Comparison of ENCODE assay signal across 8 cellular contexts in genomic region chr20:31603822-31604566, GRCh38. TPM values are rescaled to one million over a fixed set of nuclear protein-coding genes. Genes with fewer than 3 reads are reported as not detected.
DNase-seq lines count a peak whose midpoint lies in the region; ATAC-seq and TF ChIP-seq lines count a peak whose summit lies in the region.

No MANE protein-coding gene starts in this region.

- H4K20me1 ChIP-seq in GM23338 (replicated peaks; ENCODE audit: insufficient read depth): no peaks in the 10 kb centered on the region

- peak overlapping the region; percentile 79 for H3K27ac ChIP-seq in GM23338 (ENCODE audit: low read depth)
- peak overlapping the region; percentile 82 for H3K27ac ChIP-seq in subcutaneous abdominal adipose tissue (ENCODE audit: low read depth, low read length)

- peak overlapping the region; percentile 45 for H3K27ac Mint-ChIP-seq in GM23338
- peak overlapping the region in 1 of 2 donors; percentile 73 for H3K27ac Mint-ChIP-seq in activated naive CD4-positive, alpha-beta T cell treated with anti-CD3 and anti-CD28 coated beads, Interleukin-2, amount 50 U/mL, for 72 hours

- no peak for TF ChIP-seq CTCF in GM23338 (conservative IDR thresholded peaks at IDR 0.05; ENCODE audit: low read depth in 2 of 2)

- H3K4me2 ChIP-seq in GM23338: peak overlapping the region; percentile 76

- no peak overlapping the region for H2AFZ ChIP-seq in GM23338

- no peaks in the 10 kb centered on the region for H3K9me2 ChIP-seq in GM23338 (ENCODE audit: insufficient read depth)

- H3K79me2 ChIP-seq in GM23338 (replicated peaks; ENCODE audit: insufficient read depth): peaks cover 19% of the 10 kb centered on the region

- H3K36me3 ChIP-seq in GM23338 (ENCODE audit: insufficient read depth) (no peaks in the 10 kb centered on the region), subcutaneous abdominal adipose tissue (ENCODE audit: control insufficient read depth in 5 of 5, insufficient read depth in 5 of 5, low read length in 5 of 5) (no peaks in the 10 kb centered on the region)

- H3K4me1 ChIP-seq in GM23338 (ENCODE audit: insufficient read depth) (peaks cover 42% of the 10 kb centered on the region), subcutaneous abdominal adipose tissue (ENCODE audit: control insufficient read depth in 5 of 5, insufficient read depth in 5 of 5, low read length in 5 of 5) (peaks cover 6 to 53% (median 51%) of the 10 kb centered on the region in 5 donors)

- H3K36me3 Mint-ChIP-seq in GM23338 (ENCODE audit: low read depth): peaks cover 13% of the 10 kb centered on the region
- H3K36me3 Mint-ChIP-seq in activated naive CD4-positive, alpha-beta T cell treated with anti-CD3 and anti-CD28 coated beads, Interleukin-2, amount 50 U/mL, for 72 hours: peaks cover 0 to 9% of the 10 kb centered on the region in 2 donors

- H3K27me3 ChIP-seq in GM23338 (ENCODE audit: insufficient read depth) (no peaks in the 10 kb centered on the region), subcutaneous abdominal adipose tissue (ENCODE audit: control insufficient read depth in 5 of 5, insufficient read depth in 4 of 5, low read length in 5 of 5) (no peaks in the 10 kb centered on the region)

- H3K9me3 ChIP-seq in subcutaneous abdominal adipose tissue (ENCODE audit: control insufficient read depth in 5 of 5, low read length in 5 of 5): no peaks in the 10 kb centered on the region

- H3K27me3 Mint-ChIP-seq in GM23338 (ENCODE audit: insufficient read depth, low read depth, poor library complexity): peaks cover 50% of the 10 kb centered on the region

- H3K4me3 ChIP-seq in GM23338: peak overlapping the region; percentile 61
- H3K4me3 ChIP-seq in subcutaneous abdominal adipose tissue (ENCODE audit: low read depth in 1 of 5, low read length in 5 of 5): peak overlapping the region; percentile 69 to 99 (median 78)

- H3K9ac ChIP-seq in subcutaneous abdominal adipose tissue (ENCODE audit: low read length in 5 of 5): peak overlapping the region in 4 of 5 donors; percentile 42 to 78 (median 70)

- peaks cover 5% of the 10 kb centered on the region; the same call in 1 of the 3 replicates for H3K9me3 Mint-ChIP-seq in GM23338
- H3K9me3 Mint-ChIP-seq in activated naive CD4-positive, alpha-beta T cell treated with anti-CD3 and anti-CD28 coated beads, Interleukin-2, amount 50 U/mL, for 72 hours: no peaks in the 10 kb centered on the region

- peaks cover 40% of the 10 kb centered on the region for H3K4me1 Mint-ChIP-seq in GM23338

- H3K4me3 Mint-ChIP-seq in GM23338: peak overlapping the region; percentile 89

- H3F3A ChIP-seq in GM23338 (replicated peaks; ENCODE audit: low read depth): peaks cover 36% of the 10 kb centered on the region

- DNase-seq in D341Med (ENCODE audit: low spot score): peak; percentile 94
- DNase-seq in GM23338 (ENCODE audit: low spot score): peak; percentile 100
- DNase-seq in NCI-H128 (lab: John Stamatoyannopoulos, UW; ENCODE audit: unreplicated experiment): peak; percentile 98
- peak; percentile 65 to 82 for DNase-seq in activated naive CD4-positive, alpha-beta T cell treated with anti-CD3 and anti-CD28 coated beads, Interleukin-2, amount 50 U/mL, for 72 hours (ENCODE audit: low spot score in 2 of 2)
- DNase-seq in glomerular visceral epithelial cell (ENCODE audit: extremely low spot score): peak; percentile 97
- DNase-seq in nucleus accumbens (lab: John Stamatoyannopoulos, UW): peak in 54 of 56 donors; percentile 21 to 98 (median 86)

- peak; percentile 42 for ATAC-seq in GM23338
- ATAC-seq in SK-N-SH treated with all-trans-retinoic acid at 6 μM for 48 hours: peak; percentile 53
- peak; percentile 51 to 55 for ATAC-seq in activated naive CD4-positive, alpha-beta T cell treated with anti-CD3 and anti-CD28 coated beads, Interleukin-2, amount 50 U/mL, for 72 hours

TF ChIP-seq in GM23338, 12 proteins besides CTCF, POLR2A, EP300 and RAD21 (continues in another document):
- TF ChIP-seq CREB1 (CRISPR knock-in tag; IDR thresholded peaks at IDR 0.05; ENCODE audit: low read depth) (peak; percentile 99), REST (IDR thresholded peaks at IDR 0.05; ENCODE audit: unreplicated experiment) (no peak), POLR2AphosphoS5 (IDR thresholded peaks at IDR 0.05; ENCODE audit: low read depth) (peak; percentile 63)
- TF ChIP-seq, protein P1, sequence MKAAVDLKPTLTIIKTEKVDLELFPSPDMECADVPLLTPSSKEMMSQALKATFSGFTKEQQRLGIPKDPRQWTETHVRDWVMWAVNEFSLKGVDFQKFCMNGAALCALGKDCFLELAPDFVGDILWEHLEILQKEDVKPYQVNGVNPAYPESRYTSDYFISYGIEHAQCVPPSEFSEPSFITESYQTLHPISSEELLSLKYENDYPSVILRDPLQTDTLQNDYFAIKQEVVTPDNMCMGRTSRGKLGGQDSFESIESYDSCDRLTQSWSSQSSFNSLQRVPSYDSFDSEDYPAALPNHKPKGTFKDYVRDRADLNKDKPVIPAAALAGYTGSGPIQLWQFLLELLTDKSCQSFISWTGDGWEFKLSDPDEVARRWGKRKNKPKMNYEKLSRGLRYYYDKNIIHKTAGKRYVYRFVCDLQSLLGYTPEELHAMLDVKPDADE (IDR thresholded peaks at IDR 0.05): 0 out of 2 replicates have a peak, but pooled peaks have one; percentile 11

TF ChIP-seq in SK-N-SH treated with all-trans-retinoic acid at 6 μM for 48 hours, 23 proteins besides CTCF, POLR2A, EP300 and RAD21 (continues in another document):
- no peak for TF ChIP-seq ARNTL (CRISPR knock-in tag; IDR thresholded peaks at IDR 0.05; ENCODE audit: borderline replicate concordance, low read depth)
- TF ChIP-seq, protein P2, sequence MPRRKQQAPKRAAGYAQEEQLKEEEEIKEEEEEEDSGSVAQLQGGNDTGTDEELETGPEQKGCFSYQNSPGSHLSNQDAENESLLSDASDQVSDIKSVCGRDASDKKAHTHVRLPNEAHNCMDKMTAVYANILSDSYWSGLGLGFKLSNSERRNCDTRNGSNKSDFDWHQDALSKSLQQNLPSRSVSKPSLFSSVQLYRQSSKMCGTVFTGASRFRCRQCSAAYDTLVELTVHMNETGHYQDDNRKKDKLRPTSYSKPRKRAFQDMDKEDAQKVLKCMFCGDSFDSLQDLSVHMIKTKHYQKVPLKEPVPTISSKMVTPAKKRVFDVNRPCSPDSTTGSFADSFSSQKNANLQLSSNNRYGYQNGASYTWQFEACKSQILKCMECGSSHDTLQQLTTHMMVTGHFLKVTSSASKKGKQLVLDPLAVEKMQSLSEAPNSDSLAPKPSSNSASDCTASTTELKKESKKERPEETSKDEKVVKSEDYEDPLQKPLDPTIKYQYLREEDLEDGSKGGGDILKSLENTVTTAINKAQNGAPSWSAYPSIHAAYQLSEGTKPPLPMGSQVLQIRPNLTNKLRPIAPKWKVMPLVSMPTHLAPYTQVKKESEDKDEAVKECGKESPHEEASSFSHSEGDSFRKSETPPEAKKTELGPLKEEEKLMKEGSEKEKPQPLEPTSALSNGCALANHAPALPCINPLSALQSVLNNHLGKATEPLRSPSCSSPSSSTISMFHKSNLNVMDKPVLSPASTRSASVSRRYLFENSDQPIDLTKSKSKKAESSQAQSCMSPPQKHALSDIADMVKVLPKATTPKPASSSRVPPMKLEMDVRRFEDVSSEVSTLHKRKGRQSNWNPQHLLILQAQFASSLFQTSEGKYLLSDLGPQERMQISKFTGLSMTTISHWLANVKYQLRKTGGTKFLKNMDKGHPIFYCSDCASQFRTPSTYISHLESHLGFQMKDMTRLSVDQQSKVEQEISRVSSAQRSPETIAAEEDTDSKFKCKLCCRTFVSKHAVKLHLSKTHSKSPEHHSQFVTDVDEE (CRISPR knock-in tag; IDR thresholded peaks at IDR 0.05): peak; percentile 44; the same call in 1 of the 2 replicates
- no peak for TF ChIP-seq ZNF70 (CRISPR knock-in tag; IDR thresholded peaks at IDR 0.05)
- TF ChIP-seq CSDC2 (CRISPR knock-in tag; IDR thresholded peaks at IDR 0.05): no peak
- peak; percentile 47; the same call in 1 of the 2 replicates for TF ChIP-seq PPARA (CRISPR knock-in tag; IDR thresholded peaks at IDR 0.05; ENCODE audit: borderline replicate concordance)
- peak; percentile 66; the same call in 1 of the 2 replicates for TF ChIP-seq TCF4 (CRISPR knock-in tag; IDR thresholded peaks at IDR 0.05; ENCODE audit: borderline replicate concordance)
- no peak for TF ChIP-seq ESRRG (CRISPR knock-in tag; IDR thresholded peaks at IDR 0.05)
- peak; percentile 85; the same call in 1 of the 2 replicates for TF ChIP-seq ZNF565 (CRISPR knock-in tag; conservative IDR thresholded peaks at IDR 0.05; ENCODE audit: low read depth)
- TF ChIP-seq ISL1 (CRISPR knock-in tag; IDR thresholded peaks at IDR 0.05): no peak; the same call in 1 of the 2 replicates
- no peak; the same call in 1 of the 2 replicates for TF ChIP-seq ZNF8 (CRISPR knock-in tag; IDR thresholded peaks at IDR 0.05)
- no peak; the same call in 1 of the 2 replicates for TF ChIP-seq TOX (CRISPR knock-in tag; IDR thresholded peaks at IDR 0.05; ENCODE audit: borderline replicate concordance)
- no peak for TF ChIP-seq BACH2 (CRISPR knock-in tag; IDR thresholded peaks at IDR 0.05; ENCODE audit: borderline replicate concordance)
- TF ChIP-seq GLIS3 (CRISPR knock-in tag; IDR thresholded peaks at IDR 0.05): peak; percentile 87; the same call in 1 of the 2 replicates
- TF ChIP-seq, protein P3, sequence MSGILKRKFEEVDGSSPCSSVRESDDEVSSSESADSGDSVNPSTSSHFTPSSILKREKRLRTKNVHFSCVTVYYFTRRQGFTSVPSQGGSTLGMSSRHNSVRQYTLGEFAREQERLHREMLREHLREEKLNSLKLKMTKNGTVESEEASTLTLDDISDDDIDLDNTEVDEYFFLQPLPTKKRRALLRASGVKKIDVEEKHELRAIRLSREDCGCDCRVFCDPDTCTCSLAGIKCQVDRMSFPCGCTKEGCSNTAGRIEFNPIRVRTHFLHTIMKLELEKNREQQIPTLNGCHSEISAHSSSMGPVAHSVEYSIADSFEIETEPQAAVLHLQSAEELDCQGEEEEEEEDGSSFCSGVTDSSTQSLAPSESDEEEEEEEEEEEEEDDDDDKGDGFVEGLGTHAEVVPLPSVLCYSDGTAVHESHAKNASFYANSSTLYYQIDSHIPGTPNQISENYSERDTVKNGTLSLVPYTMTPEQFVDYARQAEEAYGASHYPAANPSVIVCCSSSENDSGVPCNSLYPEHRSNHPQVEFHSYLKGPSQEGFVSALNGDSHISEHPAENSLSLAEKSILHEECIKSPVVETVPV (CRISPR knock-in tag; IDR thresholded peaks at IDR 0.05): no peak

RNA-seq across cellular contexts. Expression of gene ID1, which starts 1.1 kb away (rescaled TPM):
- total RNA-seq in GM23338 (2014; rRNA removed; shearing (Covaris generic)): 452 and 479 TPM in 2 replicates
- 221 and 224 TPM in 2 replicates for polyA plus RNA-seq in GM23338 (2016; fragmentation: Nextera tagmentation; extraction: Ambion mirVana)
- total RNA-seq in activated naive CD4-positive, alpha-beta T cell treated with anti-CD3 and anti-CD28 coated beads, Interleukin-2, amount 50 U/mL, for 72 hours: 10 to 100 TPM in 1 of 2 donors, 1 to 10 TPM in 1; 1.4 to 19.4 TPM

RNA-seq across cellular contexts. Expression of gene COX4I2, which starts 33.7 kb away (rescaled TPM):
- not detected in 2 replicates for total RNA-seq in GM23338 (2014; rRNA removed; shearing (Covaris generic))
- polyA plus RNA-seq in GM23338 (2016; fragmentation: Nextera tagmentation; extraction: Ambion mirVana): 0.63 and 1.1 TPM in 2 replicates
- not detected for total RNA-seq in activated naive CD4-positive, alpha-beta T cell treated with anti-CD3 and anti-CD28 coated beads, Interleukin-2, amount 50 U/mL, for 72 hours

Comparison
In these comparisons a context has a peak if more than half of its experiments do, and no peak if none do; other contexts are left out.
1. Peak in every context shown above with its lines: DNase-seq, ATAC-seq, H3K4me3 ChIP-seq and H3K27ac ChIP-seq.
2. RNA of gene ID1, which starts 1.1 kb away (total RNA-seq): 452 to 479 TPM in GM23338; 1.4 to 19.4 TPM in activated naive CD4-positive, alpha-beta T cell treated with anti-CD3 and anti-CD28 coated beads, Interleukin-2, amount 50 U/mL, for 72 hours; every median in the first group is over 10 times any median in the second.